In the genomic region with DNA sequence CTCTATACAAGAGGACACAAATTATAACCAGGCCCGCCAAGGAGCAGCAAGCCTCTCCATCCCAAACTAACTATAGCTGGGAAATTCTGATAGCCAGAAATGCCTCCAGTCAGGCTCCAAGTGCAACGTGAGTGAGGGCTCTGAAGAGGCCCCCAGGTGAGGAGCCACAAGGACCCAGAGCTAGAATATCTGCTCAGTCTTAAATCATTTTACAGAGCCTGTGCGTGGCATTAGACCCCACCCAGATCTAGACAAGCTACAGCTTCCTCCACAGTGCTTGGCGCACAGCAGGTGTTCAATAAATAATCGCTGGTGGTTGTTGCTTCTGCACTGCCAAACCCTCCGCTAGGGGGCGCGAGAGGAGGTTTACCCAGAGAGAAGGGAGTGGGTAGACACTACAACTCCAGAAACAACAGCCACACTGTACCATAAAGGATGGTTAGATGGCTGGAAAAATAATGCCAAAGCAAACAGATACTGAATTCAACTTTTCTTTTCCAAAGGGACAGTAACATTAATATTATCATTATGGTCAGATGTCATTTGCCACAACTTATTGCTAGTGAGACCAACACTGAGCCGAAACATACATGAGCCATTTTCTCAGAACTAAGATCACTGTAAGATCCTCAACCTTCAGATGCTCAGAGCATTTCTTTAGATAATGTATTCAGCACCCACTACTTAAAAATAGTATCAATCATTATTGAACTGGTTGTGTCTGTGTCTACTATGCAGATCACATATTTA, we compare ENCODE assay signal across 8 cellular contexts. TPM values are rescaled to one million over a fixed set of nuclear protein-coding genes. Genes with fewer than 3 reads are reported as not detected.
A peak's percentile ranks its signal among the peaks of the same experiment; 100 is the strongest.
DNase-seq lines count a peak whose midpoint lies in the region; ATAC-seq, FAIRE-seq and TF ChIP-seq lines count a peak whose summit lies in the region.

No MANE protein-coding gene starts in this region.

- H3K36me3 ChIP-seq in fibroblast of lung (ENCODE audit: control insufficient read depth, insufficient read depth, low read length): no peaks in the 10 kb centered on the region

- H3K27me3 ChIP-seq in fibroblast of lung (ENCODE audit: control insufficient read depth, insufficient read depth, low read length): peaks cover 52% of the 10 kb centered on the region

- DNase-seq in D721Med (ENCODE audit: insufficient read length, low spot score) (no peak), RKO (ENCODE audit: low spot score) (peak; percentile 18), fibroblast of lung (ENCODE audit: low read depth in 2 of 2) (no peak), globus pallidus (ENCODE audit: low spot score) (no peak)
- peak; percentile 19 for DNase-seq in stimulated activated CD4-positive, alpha-beta T cell treated with anti-CD3 and anti-CD28 coated beads, Interleukin-4, amount 100 ng/mL, for 1 hour

- H3K4me2 ChIP-seq in fibroblast of lung (ENCODE audit: extremely low read depth, insufficient read depth, low read length): no peak overlapping the region

- no peaks in the 10 kb centered on the region for H3K79me2 ChIP-seq in fibroblast of lung (ENCODE audit: control insufficient read depth, insufficient read depth, low read length)

- H3K9me3 ChIP-seq in fibroblast of lung (ENCODE audit: control insufficient read depth, insufficient read depth, low read depth, low read length): no peaks in the 10 kb centered on the region

- peak; percentile 71 for TF ChIP-seq CTCF in D721Med (IDR thresholded peaks at IDR 0.05; ENCODE audit: insufficient read depth, missing control alignments)
- TF ChIP-seq CTCF in fibroblast of lung (conservative IDR thresholded peaks at IDR 0.05 in 1 of 2, IDR thresholded peaks at IDR 0.05 in 1 of 2; ENCODE audit: low read depth in 1 of 2, low read length in 2 of 2): peak; percentile 45 to 57

- no peak overlapping the region for H3K4me3 ChIP-seq in fibroblast of lung (replicated peaks in 1 of 4; ENCODE audit: control extremely low read depth in 1 of 4, insufficient read depth in 1 of 4, low read depth in 3 of 4, low read length in 4 of 4)

- H3K27ac ChIP-seq in fibroblast of lung (ENCODE audit: insufficient read depth, low read length): no peak overlapping the region

- H2AFZ ChIP-seq in fibroblast of lung (ENCODE audit: low read length): no peak overlapping the region

- ATAC-seq in GM18873 (IDR thresholded peaks at IDR 0.05; ENCODE audit: low FRiP score, unreplicated experiment) (peak; percentile 64), HG03571 (IDR thresholded peaks at IDR 0.05; ENCODE audit: unreplicated experiment) (peak; percentile 58), GM19023 (IDR thresholded peaks at IDR 0.05; ENCODE audit: unreplicated experiment) (no peak)

- H4K20me1 ChIP-seq in fibroblast of lung (ENCODE audit: control insufficient read depth, extremely low read depth, insufficient read depth, low read length): no peaks in the 10 kb centered on the region

- no peak for FAIRE-seq in D721Med (lab: Jason Lieb, UNC)

- no peak overlapping the region for H3K9ac ChIP-seq in fibroblast of lung (ENCODE audit: insufficient read depth, low read length)

- no peaks in the 10 kb centered on the region for H3K4me1 ChIP-seq in fibroblast of lung (ENCODE audit: control insufficient read depth, extremely low read depth, insufficient read depth, low read length)

RNA-seq across cellular contexts. Expression of a gene that starts 44.5 kb away (rescaled TPM):
- not detected in 2 replicates for total RNA-seq in fibroblast of lung
- not detected in 2 replicates for polyA plus RNA-seq in fibroblast of lung
- 0.07 TPM in 1 of 2 replicates, not detected in the other for polyA plus RNA-seq in fibroblast of lung (2012)
- polyA minus RNA-seq in fibroblast of lung (ENCODE audit: low replicate concordance): not detected in 2 replicates

RNA-seq across cellular contexts. Expression of a gene that starts 47.3 kb away (rescaled TPM):
- total RNA-seq in fibroblast of lung: 0.26 TPM in 1 of 2 replicates, not detected in the other
- 0.11 and 0.46 TPM in 2 replicates for polyA plus RNA-seq in fibroblast of lung
- 0.08 TPM in 1 of 2 replicates, not detected in the other for polyA plus RNA-seq in fibroblast of lung (2012)
- not detected in 2 replicates for polyA minus RNA-seq in fibroblast of lung (ENCODE audit: low replicate concordance)

Comparison
In these comparisons a context has a peak if more than half of its experiments do, and no peak if none do; other contexts are left out.
1. DNase-seq: peak in RKO (single experiment) and stimulated activated CD4-positive, alpha-beta T cell treated with anti-CD3 and anti-CD28 coated beads, Interleukin-4, amount 100 ng/mL, for 1 hour (single experiment); none in D721Med (single experiment), fibroblast of lung (0 of 2) and globus pallidus (single experiment).